Comparison of ENCODE assay signal across 1 cellular context in genomic region chr11:113715882-113716625, GRCh38.
TF ChIP-seq lines count a peak whose summit lies in the region.

No MANE protein-coding gene starts in this region.

TF ChIP-seq in K562, 482 proteins besides CTCF, POLR2A, EP300 and RAD21:
- no peak for TF ChIP-seq ZNF282 (CRISPR knock-in tag; IDR thresholded peaks at IDR 0.05)
- no peak for TF ChIP-seq CXXC5 (CRISPR knock-in tag; IDR thresholded peaks at IDR 0.05)
- no peak for TF ChIP-seq ARID2 (IDR thresholded peaks at IDR 0.05)
- no peak for TF ChIP-seq FOXJ3 (CRISPR knock-in tag; IDR thresholded peaks at IDR 0.05)
- no peak for TF ChIP-seq ETV6 (IDR thresholded peaks at IDR 0.05; ENCODE audit: borderline replicate concordance in 1 of 2, low read depth in 2 of 2, low read length in 1 of 2)
- no peak for TF ChIP-seq ETV6 (CRISPR knock-in tag; IDR thresholded peaks at IDR 0.05; ENCODE audit: borderline replicate concordance)
- TF ChIP-seq PREB (CRISPR knock-in tag; IDR thresholded peaks at IDR 0.05) = no peak
- TF ChIP-seq ZNF830 (CRISPR knock-in tag; IDR thresholded peaks at IDR 0.05) = no peak
- TF ChIP-seq HNRNPH1 (optimal IDR thresholded peaks at IDR 0.05; ENCODE audit: low read depth, low read length) = no peak
- no peak for TF ChIP-seq BACH1 (tag; IDR thresholded peaks at IDR 0.05)
- TF ChIP-seq POLR2AphosphoS5 (IDR thresholded peaks at IDR 0.05; ENCODE audit: control insufficient read depth, insufficient read depth, low read depth, low read length) = no peak
- no peak for TF ChIP-seq NFATC3 (IDR thresholded peaks at IDR 0.05)
- no peak for TF ChIP-seq PATZ1 (CRISPR knock-in tag; IDR thresholded peaks at IDR 0.05; ENCODE audit: borderline replicate concordance)
- TF ChIP-seq ZNF445 (CRISPR knock-in tag; IDR thresholded peaks at IDR 0.05; ENCODE audit: low read depth) = no peak
- no peak for TF ChIP-seq MEIS2 (IDR thresholded peaks at IDR 0.05; ENCODE audit: partially characterized antibody)
- TF ChIP-seq TSC22D4 (tag; IDR thresholded peaks at IDR 0.05) = no peak
- no peak for TF ChIP-seq HDAC1 (IDR thresholded peaks at IDR 0.05)
- TF ChIP-seq POLR3G (IDR thresholded peaks at IDR 0.05; ENCODE audit: extremely low read depth, insufficient read length, insufficient replicate concordance) = no peak
- TF ChIP-seq CTBP1 (IDR thresholded peaks at IDR 0.05; ENCODE audit: borderline replicate concordance) = no peak
- no peak for TF ChIP-seq ZNF174 (CRISPR knock-in tag; IDR thresholded peaks at IDR 0.05)
